16 cellular contexts compared by ENCODE assay signal in the genomic region with DNA sequence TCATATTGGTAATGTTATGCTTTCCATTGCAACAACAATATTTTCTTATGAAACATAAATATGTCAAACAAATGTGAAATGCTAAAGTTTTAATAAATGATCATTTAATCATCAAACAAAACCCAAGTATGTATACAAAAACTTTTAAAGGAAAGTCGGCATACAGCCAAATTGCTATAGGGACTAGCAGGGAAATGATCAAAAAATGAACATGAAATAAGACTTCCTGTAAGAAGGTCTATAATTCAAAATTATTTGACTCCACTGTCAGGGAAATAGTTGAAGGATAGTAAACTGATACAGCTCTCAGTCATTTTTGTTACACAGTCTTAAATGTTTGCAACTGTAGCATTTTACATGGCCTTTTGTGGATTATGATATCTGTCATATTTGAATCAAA.
A peak's percentile ranks its signal among the peaks of the same experiment; 100 is the strongest.
DNase-seq lines count a peak whose midpoint lies in the region; ATAC-seq, FAIRE-seq and TF ChIP-seq lines count a peak whose summit lies in the region.
"Had no signal": no experiment of that assay in that cellular context is flagged by ENCODE, and none has a peak within 500 bp of the region (broad histone marks: within the 10 kb centered on the region; RNA-seq: fewer than 3 reads in every experiment).

No MANE protein-coding gene starts in this region.

- H3K9ac ChIP-seq in SK-N-MC (ENCODE audit: insufficient read length): no peak overlapping the region
- H3K9ac ChIP-seq: KMS-11 had no signal

- TF ChIP-seq CTCF in D721Med (IDR thresholded peaks at IDR 0.05; ENCODE audit: insufficient read depth, missing control alignments): no peak

- peak overlapping the region; percentile 100 for H3K27ac ChIP-seq in SK-N-MC
- H3K27ac ChIP-seq: KMS-11, SJSA1 had no signal

- FAIRE-seq in D721Med (lab: Jason Lieb, UNC) (peak; percentile 63), islet of Langerhans (lab: Jason Lieb, UNC) (peak; percentile 9)
- FAIRE-seq: A204.1, H1 had no signal

- peak overlapping the region; percentile 82 for H3K4me3 ChIP-seq in SK-N-MC
- H3K4me3 ChIP-seq: SJSA1 had no signal

- no peaks in the 10 kb centered on the region for H3K9me3 ChIP-seq in SK-N-MC (ENCODE audit: low read depth, low read length)
- H3K9me3 ChIP-seq: SJSA1 had no signal

- ATAC-seq in HG03097 (IDR thresholded peaks at IDR 0.05; ENCODE audit: low FRiP score, unreplicated experiment): no peak

- DNase-seq in D721Med (ENCODE audit: insufficient read length, low spot score) (no peak), SK-N-MC (ENCODE audit: low read depth, low spot score) (no peak), pons (ENCODE audit: low spot score) (peak; percentile 20), NCI-H69 (lab: John Stamatoyannopoulos, UW) (no peak), DMS53 (lab: John Stamatoyannopoulos, UW) (no peak), inferior parietal cortex (ENCODE audit: extremely low spot score) (no peak)
- DNase-seq: C1 segment of cervical spinal cord, NCI-H2029 treated with DMSO at 0.1 percent for 48 hours, NCI-H510A, NCI-H82 had no signal

- H3K36me3 ChIP-seq in SK-N-MC (ENCODE audit: insufficient read depth, low read length): peaks cover 98% of the 10 kb centered on the region
- H3K36me3 ChIP-seq: SJSA1 had no signal
